ENCODE assay signal across 2 cellular contexts in the genomic region with DNA sequence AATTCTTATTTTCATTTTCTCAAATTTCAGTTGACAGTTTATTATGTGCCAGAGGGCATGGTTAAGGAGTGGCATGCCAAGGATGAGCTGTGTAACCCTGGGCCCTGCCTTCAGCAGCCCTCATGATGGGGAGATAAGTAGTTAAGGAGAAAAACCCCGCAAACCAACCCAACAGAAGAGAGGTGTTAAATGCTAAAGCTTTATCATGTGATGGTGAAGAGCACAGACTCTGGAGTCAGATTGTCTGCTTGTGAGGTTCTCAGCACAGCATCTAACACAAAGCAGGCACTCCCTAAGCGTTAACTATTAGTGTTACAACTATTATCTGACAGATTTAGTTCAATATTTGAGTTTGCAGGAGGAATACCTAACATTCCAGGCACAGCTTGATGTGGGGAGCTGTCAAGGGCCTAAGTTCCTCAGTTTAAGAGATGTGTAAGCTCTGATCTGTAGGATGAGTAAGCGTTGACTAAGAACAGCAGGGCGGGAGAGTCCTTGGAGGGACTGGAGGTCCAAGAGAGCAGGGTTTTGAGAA.
TF ChIP-seq lines count a peak whose summit lies in the region.

No MANE protein-coding gene starts in this region.

TF ChIP-seq in A549, 52 proteins besides CTCF, POLR2A, EP300 and RAD21 (continued from another document):
- peak; percentile 50; the same call in 1 of the 2 replicates for TF ChIP-seq FOSL2 (IDR thresholded peaks at IDR 0.05)
- peak; percentile 50 for TF ChIP-seq FOSL2 (CRISPR knock-in tag; IDR thresholded peaks at IDR 0.05)
- TF ChIP-seq, protein P1, sequence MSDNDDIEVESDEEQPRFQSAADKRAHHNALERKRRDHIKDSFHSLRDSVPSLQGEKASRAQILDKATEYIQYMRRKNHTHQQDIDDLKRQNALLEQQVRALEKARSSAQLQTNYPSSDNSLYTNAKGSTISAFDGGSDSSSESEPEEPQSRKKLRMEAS (IDR thresholded peaks at IDR 0.05) = peak; percentile 49
- TF ChIP-seq JUNB (IDR thresholded peaks at IDR 0.05) = peak; percentile 47; the same call in 1 of the 2 replicates
- no peak for TF ChIP-seq CHD2 (IDR thresholded peaks at IDR 0.05; ENCODE audit: low read length, partially characterized antibody)
- TF ChIP-seq HOXA7 (CRISPR knock-in tag; IDR thresholded peaks at IDR 0.05) = no peak
TF ChIP-seq in A549: peak in this region for 5.

TF ChIP-seq in HEK293, 187 proteins besides CTCF, POLR2A, EP300 and RAD21 (continued from another document):
- 0 out of 2 replicates have a peak, but pooled peaks have one; percentile 12 for TF ChIP-seq ZEB2 (tag by site-specific recombination; IDR thresholded peaks at IDR 0.05)
- TF ChIP-seq EGR2 (tag by site-specific recombination; IDR thresholded peaks at IDR 0.05; ENCODE audit: low read depth) = no peak
- TF ChIP-seq ZNF600 (tag by site-specific recombination; IDR thresholded peaks at IDR 0.05) = no peak
- TF ChIP-seq, protein P2, sequence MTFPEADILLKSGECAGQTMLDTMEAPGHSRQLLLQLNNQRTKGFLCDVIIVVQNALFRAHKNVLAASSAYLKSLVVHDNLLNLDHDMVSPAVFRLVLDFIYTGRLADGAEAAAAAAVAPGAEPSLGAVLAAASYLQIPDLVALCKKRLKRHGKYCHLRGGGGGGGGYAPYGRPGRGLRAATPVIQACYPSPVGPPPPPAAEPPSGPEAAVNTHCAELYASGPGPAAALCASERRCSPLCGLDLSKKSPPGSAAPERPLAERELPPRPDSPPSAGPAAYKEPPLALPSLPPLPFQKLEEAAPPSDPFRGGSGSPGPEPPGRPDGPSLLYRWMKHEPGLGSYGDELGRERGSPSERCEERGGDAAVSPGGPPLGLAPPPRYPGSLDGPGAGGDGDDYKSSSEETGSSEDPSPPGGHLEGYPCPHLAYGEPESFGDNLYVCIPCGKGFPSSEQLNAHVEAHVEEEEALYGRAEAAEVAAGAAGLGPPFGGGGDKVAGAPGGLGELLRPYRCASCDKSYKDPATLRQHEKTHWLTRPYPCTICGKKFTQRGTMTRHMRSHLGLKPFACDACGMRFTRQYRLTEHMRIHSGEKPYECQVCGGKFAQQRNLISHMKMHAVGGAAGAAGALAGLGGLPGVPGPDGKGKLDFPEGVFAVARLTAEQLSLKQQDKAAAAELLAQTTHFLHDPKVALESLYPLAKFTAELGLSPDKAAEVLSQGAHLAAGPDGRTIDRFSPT (tag by site-specific recombination; IDR thresholded peaks at IDR 0.05) = peak; percentile 49
- 0 out of 2 replicates have a peak, but pooled peaks have one; percentile 27 for TF ChIP-seq KLF17 (tag by site-specific recombination; IDR thresholded peaks at IDR 0.05)
- TF ChIP-seq ZNF157 (tag by site-specific recombination; IDR thresholded peaks at IDR 0.05) = no peak
- TF ChIP-seq ZNF335 (tag by site-specific recombination; conservative IDR thresholded peaks at IDR 0.05) = no peak
- peak; percentile 20; the same call in 1 of the 2 replicates for TF ChIP-seq SP7 (tag by site-specific recombination; IDR thresholded peaks at IDR 0.05)
- TF ChIP-seq ZNF23 (tag by site-specific recombination; IDR thresholded peaks at IDR 0.05; ENCODE audit: borderline replicate concordance) = no peak
- TF ChIP-seq ZNF544 (tag by site-specific recombination; IDR thresholded peaks at IDR 0.05) = no peak
- TF ChIP-seq ZFHX2 (tag by site-specific recombination; conservative IDR thresholded peaks at IDR 0.05) = no peak
- TF ChIP-seq, protein P3, sequence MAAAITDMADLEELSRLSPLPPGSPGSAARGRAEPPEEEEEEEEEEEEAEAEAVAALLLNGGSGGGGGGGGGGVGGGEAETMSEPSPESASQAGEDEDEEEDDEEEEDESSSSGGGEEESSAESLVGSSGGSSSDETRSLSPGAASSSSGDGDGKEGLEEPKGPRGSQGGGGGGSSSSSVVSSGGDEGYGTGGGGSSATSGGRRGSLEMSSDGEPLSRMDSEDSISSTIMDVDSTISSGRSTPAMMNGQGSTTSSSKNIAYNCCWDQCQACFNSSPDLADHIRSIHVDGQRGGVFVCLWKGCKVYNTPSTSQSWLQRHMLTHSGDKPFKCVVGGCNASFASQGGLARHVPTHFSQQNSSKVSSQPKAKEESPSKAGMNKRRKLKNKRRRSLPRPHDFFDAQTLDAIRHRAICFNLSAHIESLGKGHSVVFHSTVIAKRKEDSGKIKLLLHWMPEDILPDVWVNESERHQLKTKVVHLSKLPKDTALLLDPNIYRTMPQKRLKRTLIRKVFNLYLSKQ (tag by site-specific recombination; IDR thresholded peaks at IDR 0.05; ENCODE audit: borderline replicate concordance) = no peak
- TF ChIP-seq ZNF558 (tag by site-specific recombination; IDR thresholded peaks at IDR 0.05) = no peak
